19 cellular contexts compared by ENCODE assay signal in genomic region chr6:134898575-134898974, GRCh38. TPM values are rescaled to one million over a fixed set of nuclear protein-coding genes. Genes with fewer than 3 reads are reported as not detected.
DNase-seq lines count a peak whose midpoint lies in the region; ATAC-seq and TF ChIP-seq lines count a peak whose summit lies in the region.
"Had no signal": no experiment of that assay in that cellular context is flagged by ENCODE, and none has a peak within 500 bp of the region (broad histone marks: within the 10 kb centered on the region; RNA-seq: fewer than 3 reads in every experiment).

No MANE protein-coding gene starts in this region.

- H4K20me1 ChIP-seq in BLaER1, result no peaks in the 10 kb centered on the region
- H4K20me1 ChIP-seq in BLaER1 treated with 17β-estradiol and CSF1 and Interleukin-3, amounts not matched to agents 10 nM and 100 nM, result no peaks in the 10 kb centered on the region

- 88 to 91% (median 90%) methylated on average over 4 of the region's 4 CpGs for WGBS in heart left ventricle, 4 donors

- TF ChIP-seq POLR2A in heart left ventricle (IDR thresholded peaks at IDR 0.05), result no peak

- peak overlapping the region; percentile 60 for H2AFZ ChIP-seq in parathyroid adenoma

- no peaks in the 10 kb centered on the region for H3K79me2 ChIP-seq in parathyroid adenoma

- no peak for TF ChIP-seq CTCF in parathyroid adenoma (IDR thresholded peaks at IDR 0.05)
- TF ChIP-seq CTCF in heart left ventricle (IDR thresholded peaks at IDR 0.05), result no peak

- H3K9ac ChIP-seq in BLaER1, result no peak overlapping the region
- H3K9ac ChIP-seq in BLaER1 treated with 17β-estradiol and CSF1 and Interleukin-3, amounts not matched to agents 10 nM and 100 nM, result no peak overlapping the region
- H3K9ac ChIP-seq in parathyroid adenoma, result no peak overlapping the region

- DNase-seq in left lobe of liver (ENCODE audit: low spot score), result no peak
- no peak for DNase-seq in inferior parietal cortex (ENCODE audit: extremely low spot score)
- no peak for DNase-seq in DMS114 treated with DMSO at 0.1 percent for 48 hours (lab: John Stamatoyannopoulos, UW; ENCODE audit: unreplicated experiment)
- DNase-seq in heart left ventricle, result no peak
- DNase-seq: 8988T; ACHN; BE2C; C1 segment of cervical spinal cord; CD4-positive, alpha-beta memory T cell; CD4-positive, CD25-positive, alpha-beta regulatory T cell; CD8-positive, alpha-beta memory T cell; COR-L47; DMS 273 treated with DMSO at 0.1 percent for 48 hours; DMS79 treated with DMSO at 0.1 percent for 48 hours; GF-D8 had no signal

- H3K27me3 ChIP-seq in BLaER1, result no peaks in the 10 kb centered on the region
- no peaks in the 10 kb centered on the region for H3K27me3 ChIP-seq in BLaER1 treated with 17β-estradiol and CSF1 and Interleukin-3, amounts not matched to agents 10 nM and 100 nM
- no peaks in the 10 kb centered on the region for H3K27me3 ChIP-seq in parathyroid adenoma (ENCODE audit: control insufficient read depth, insufficient read depth, low read length)
- H3K27me3 ChIP-seq in heart left ventricle, result no peaks in the 10 kb centered on the region
- H3K27me3 ChIP-seq: BE2C had no signal

- H3K4me1 ChIP-seq in BLaER1, result peaks cover 20% of the 10 kb centered on the region
- H3K4me1 ChIP-seq in BLaER1 treated with 17β-estradiol and CSF1 and Interleukin-3, amounts not matched to agents 10 nM and 100 nM, result peaks cover 0 to 16% (median 13%) of the 10 kb centered on the region in 10 experiments; a peak in 13 of 20 replicates
- peaks cover 51% of the 10 kb centered on the region for H3K4me1 ChIP-seq in parathyroid adenoma
- H3K4me1 ChIP-seq in heart left ventricle, result peaks cover 0 to 3% (median 0%) of the 10 kb centered on the region in 12 donors
- H3K4me1 ChIP-seq: BE2C had no signal

- H3K27ac ChIP-seq in BLaER1 (no peak overlapping the region), parathyroid adenoma (peak overlapping the region; percentile 18), heart left ventricle (no peak overlapping the region)
- H3K27ac ChIP-seq in BLaER1 treated with 17β-estradiol and CSF1 and Interleukin-3, amounts not matched to agents 10 nM and 100 nM, result peak overlapping the region in 1 of 11 experiments; percentile 31; a peak in 1 of 22 replicates

- peak overlapping the region; percentile 47 for H3K4me2 ChIP-seq in BLaER1
- H3K4me2 ChIP-seq in BLaER1 treated with 17β-estradiol and CSF1 and Interleukin-3, amounts not matched to agents 10 nM and 100 nM, result peak overlapping the region in 7 of 11 experiments; percentile 41 to 68 (median 56); a peak in 14 of 22 replicates
- peak overlapping the region; percentile 43 for H3K4me2 ChIP-seq in parathyroid adenoma (ENCODE audit: low read length)

- ATAC-seq in left lobe of liver (peak; percentile 68), heart left ventricle (no peak)

- H3K9me3 ChIP-seq in BLaER1 (no peaks in the 10 kb centered on the region), parathyroid adenoma (ENCODE audit: control insufficient read depth, low read length) (no peaks in the 10 kb centered on the region), heart left ventricle (no peaks in the 10 kb centered on the region)
- H3K9me3 ChIP-seq in BLaER1 treated with 17β-estradiol and CSF1 and Interleukin-3, amounts not matched to agents 10 nM and 100 nM (replicated peaks in 1 of 11), result peaks cover 0 to 6% (median 0%) of the 10 kb centered on the region in 11 experiments; a peak in 2 of 22 replicates
- H3K9me3 ChIP-seq: BE2C had no signal

- intact Hi-C loops in heart left ventricle (cut with DNase I), result no loop called here

- no peak overlapping the region for H3K4me3 ChIP-seq in BLaER1
- no peak overlapping the region for H3K4me3 ChIP-seq in BLaER1 treated with 17β-estradiol and CSF1 and Interleukin-3, amounts not matched to agents 10 nM and 100 nM
- H3K4me3 ChIP-seq in parathyroid adenoma (ENCODE audit: low read depth, low read length), result peak overlapping the region; percentile 27
- H3K4me3 ChIP-seq in heart left ventricle, result no peak overlapping the region

- H3K36me3 ChIP-seq in BLaER1 (no peaks in the 10 kb centered on the region), parathyroid adenoma (ENCODE audit: control insufficient read depth, insufficient read depth, low read length) (no peaks in the 10 kb centered on the region), heart left ventricle (no peaks in the 10 kb centered on the region)
- H3K36me3 ChIP-seq in BLaER1 treated with 17β-estradiol and CSF1 and Interleukin-3, amounts not matched to agents 10 nM and 100 nM, result no peaks in the 10 kb centered on the region
- H3K36me3 ChIP-seq: BE2C had no signal

RNA-seq across cellular contexts. Expression of gene ALDH8A1, which starts 51.3 kb away (rescaled TPM):
- 174 TPM for total RNA-seq in left lobe of liver
- under 1 TPM in 7 of 9 donors, not detected in 2; 0.12 to 0.63 (median 0.23) TPM for total RNA-seq in heart left ventricle
- polyA plus RNA-seq in heart left ventricle, result under 1 TPM; 0.08 to 0.53 TPM
- polyA plus RNA-seq: CD14-positive monocyte; CD4-positive, alpha-beta memory T cell had no signal

Comparison
In these comparisons a context has a peak if more than half of its experiments do, and no peak if none do; other contexts are left out.
1. RNA of gene ALDH8A1, which starts 51.3 kb away (total RNA-seq): 174 TPM in left lobe of liver (single experiment); 0.12 to 0.63 TPM in heart left ventricle; every median in the first group is over 100 times any median in the second.
2. Peak in every context shown above with its lines, with median percentiles within 50 percentile points of each other: H3K4me2 ChIP-seq.